12 cellular contexts compared by ENCODE assay signal in the genomic region with DNA sequence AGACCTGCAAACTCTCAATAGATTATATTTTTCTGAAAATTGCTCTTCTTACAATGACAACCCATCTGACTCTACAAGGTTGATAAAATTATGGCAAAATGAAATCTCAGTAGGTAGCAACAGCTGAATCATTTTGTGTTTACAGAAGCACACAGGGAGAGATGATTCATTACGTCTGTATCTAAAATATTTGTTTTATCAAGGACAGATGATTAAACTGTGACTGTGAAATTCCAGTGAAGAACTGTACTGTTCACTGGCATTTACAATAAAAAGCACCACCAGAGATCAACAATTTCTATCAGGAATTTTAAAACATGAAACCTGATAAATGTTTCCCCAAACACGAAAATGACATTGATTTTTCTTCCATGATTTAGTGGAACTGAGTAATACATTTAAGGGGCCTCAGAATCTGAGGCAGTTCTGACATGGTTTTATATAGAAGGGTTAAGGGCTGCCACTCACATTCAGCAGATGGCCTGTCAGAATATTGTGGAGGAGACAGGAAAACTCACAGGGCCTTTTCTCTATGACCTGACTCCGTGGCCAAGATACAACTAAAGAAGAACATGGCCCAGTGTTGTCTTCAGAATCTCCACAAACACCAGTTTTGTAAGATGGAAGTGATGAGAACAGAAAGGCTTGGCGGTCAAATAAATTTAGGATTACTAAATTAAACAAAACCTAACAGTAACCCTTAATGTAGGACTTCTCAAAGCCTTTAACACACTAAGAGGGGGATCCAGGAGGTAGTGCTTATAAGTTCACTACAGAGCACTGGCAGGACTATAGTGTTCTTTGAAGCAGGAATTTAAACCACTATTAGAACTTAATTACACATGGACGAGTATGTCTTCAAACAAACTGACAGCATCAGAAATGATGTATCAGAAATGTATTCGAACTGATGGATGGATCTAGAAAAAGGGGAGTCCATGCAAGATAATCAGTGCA. TPM values are rescaled to one million over a fixed set of nuclear protein-coding genes. Genes with fewer than 3 reads are reported as not detected.
DNase-seq lines count a peak whose midpoint lies in the region; ATAC-seq and TF ChIP-seq lines count a peak whose summit lies in the region.
"Had no signal": no experiment of that assay in that cellular context is flagged by ENCODE, and none has a peak within 500 bp of the region (broad histone marks: within the 10 kb centered on the region; RNA-seq: fewer than 3 reads in every experiment).

No MANE protein-coding gene starts in this region.

- H3K27me3 ChIP-seq in H9 (ENCODE audit: insufficient read depth, low read length), result no peaks in the 10 kb centered on the region
- no peaks in the 10 kb centered on the region for H3K27me3 ChIP-seq in CD8-positive, alpha-beta memory T cell (ENCODE audit: insufficient read depth, low read length, poor library complexity, severe bottlenecking)

- H3K9me3 Mint-ChIP-seq in H9, result no peaks in the 10 kb centered on the region
- peaks cover 0 to 2% (median 0%) of the 10 kb centered on the region in 5 donors for H3K9me3 Mint-ChIP-seq in CD8-positive, alpha-beta memory T cell
- H3K9me3 Mint-ChIP-seq: effector memory CD8-positive, alpha-beta T cell had no signal

- H3K27me3 Mint-ChIP-seq in H9 (ENCODE audit: low read depth), result no peaks in the 10 kb centered on the region
- no peaks in the 10 kb centered on the region for H3K27me3 Mint-ChIP-seq in CD8-positive, alpha-beta memory T cell
- H3K27me3 Mint-ChIP-seq: effector memory CD8-positive, alpha-beta T cell had no signal

- no peak overlapping the region for H3K27ac ChIP-seq in H9 (ENCODE audit: insufficient read length, low read depth, low read length)
- H3K27ac ChIP-seq in CD8-positive, alpha-beta memory T cell (ENCODE audit: low read depth, low read length), result no peak overlapping the region

- H3K4me2 ChIP-seq in H9 (ENCODE audit: insufficient read depth, insufficient read length, low read length), result no peak overlapping the region

- no peak overlapping the region for H2BK5ac ChIP-seq in H9 (ENCODE audit: insufficient read length, low read length)

- WGBS in H9 (ENCODE audit: extremely low coverage, insufficient read length, low lambda C conversion rate), result no CpG with 5 or more reads among the region's 6 CpGs

- H2AK5ac ChIP-seq in H9 (ENCODE audit: insufficient read length, low read length), result no peak overlapping the region

- no peaks in the 10 kb centered on the region for H3K9me3 ChIP-seq in H9 (ENCODE audit: control insufficient read depth, low read depth, low read length)
- no peaks in the 10 kb centered on the region for H3K9me3 ChIP-seq in CD8-positive, alpha-beta memory T cell (ENCODE audit: low read length)
- H3K9me3 ChIP-seq: Caco-2, HAP-1 had no signal

- H3K4me3 ChIP-seq in AG09309 (ENCODE audit: control insufficient read depth, low read depth, low read length) (no peak overlapping the region), choroid plexus epithelial cell (ENCODE audit: low read depth, low read length) (no peak overlapping the region)
- no peak overlapping the region for H3K4me3 ChIP-seq in CD8-positive, alpha-beta memory T cell (ENCODE audit: low read length)
- H3K4me3 ChIP-seq: HAP-1, skin epidermis had no signal

- no peak overlapping the region for H3K4me3 Mint-ChIP-seq in H9
- H3K4me3 Mint-ChIP-seq in CD8-positive, alpha-beta memory T cell, result no peak overlapping the region
- H3K4me3 Mint-ChIP-seq: effector memory CD8-positive, alpha-beta T cell had no signal

- H3K18ac ChIP-seq in H9 (ENCODE audit: insufficient read length, low read depth, low read length), result no peak overlapping the region

- H4K5ac ChIP-seq in H9 (ENCODE audit: insufficient read length, low read depth, low read length), result no peak overlapping the region

- H3K27ac Mint-ChIP-seq in H9, result no peak overlapping the region; a peak in 1 of 7 replicates
- peak overlapping the region in 1 of 8 donors; percentile 61 for H3K27ac Mint-ChIP-seq in CD8-positive, alpha-beta memory T cell

- no peak overlapping the region for H2BK20ac ChIP-seq in H9 (ENCODE audit: low read depth, low read length, poor library complexity, severe bottlenecking)

- CTCF ChIA-PET in CD8-positive, alpha-beta memory T cell (lab: Charles Lee), result no interaction called here

- no peak overlapping the region for H3K56ac ChIP-seq in H9 (ENCODE audit: insufficient read length, low read depth, low read length)

- DNase-seq in AG09309 (ENCODE audit: low read depth) (peak; percentile 64), LoVo (ENCODE audit: low spot score) (peak; percentile 46), choroid plexus epithelial cell (ENCODE audit: low read depth) (peak; percentile 92), kidney glomerular epithelial cell (lab: John Stamatoyannopoulos, UW) (peak; percentile 94), H9 (no peak), mesenteric fat pad (ENCODE audit: low spot score) (no peak)
- no peak for DNase-seq in CD8-positive, alpha-beta memory T cell
- DNase-seq: effector memory CD8-positive, alpha-beta T cell had no signal

- no peaks in the 10 kb centered on the region for H4K20me1 ChIP-seq in H9 (ENCODE audit: control insufficient read depth, insufficient read depth, insufficient read length)

- POLR2A ChIA-PET in CD8-positive, alpha-beta memory T cell (lab: Charles Lee), result no interaction called here

- H2AFZ ChIP-seq in H9 (ENCODE audit: low read length), result no peak overlapping the region

- no peak overlapping the region for H3K9ac ChIP-seq in H9 (ENCODE audit: extremely low read depth, insufficient read length, low read length)

- H4K8ac ChIP-seq in H9 (replicated peaks; ENCODE audit: insufficient read length, low read depth, low read length), result no peak overlapping the region

- no peaks in the 10 kb centered on the region for H3K79me1 ChIP-seq in H9 (ENCODE audit: insufficient read depth, low read depth, low read length, poor library complexity, severe bottlenecking)

- TF ChIP-seq CTCF in AG09309 (IDR thresholded peaks at IDR 0.05; ENCODE audit: control insufficient read depth, insufficient read depth, low read depth, low read length, missing control alignments) (no peak), choroid plexus epithelial cell (conservative IDR thresholded peaks at IDR 0.05; ENCODE audit: low read depth, low read length) (no peak), H9 (conservative IDR thresholded peaks at IDR 0.05) (no peak)

- H2BK120ac ChIP-seq in H9 (ENCODE audit: low read depth, low read length, poor library complexity, severe bottlenecking), result no peak overlapping the region

- H3K23me2 ChIP-seq in H9 (ENCODE audit: insufficient read length, low read depth, low read length, poor library complexity, severe bottlenecking), result no peaks in the 10 kb centered on the region

- H3K4me1 ChIP-seq in H9 (ENCODE audit: insufficient read depth, low read length), result no peaks in the 10 kb centered on the region
- no peaks in the 10 kb centered on the region for H3K4me1 ChIP-seq in CD8-positive, alpha-beta memory T cell (ENCODE audit: insufficient read depth, low read length)
- H3K4me1 ChIP-seq: HAP-1 had no signal

- H2BK15ac ChIP-seq in H9 (ENCODE audit: low read depth, low read length), result no peak overlapping the region

- H3T11ph ChIP-seq in H9 (ENCODE audit: low read length), result no peak overlapping the region

- H3K36me3 Mint-ChIP-seq in H9 (ENCODE audit: insufficient read depth in 1 of 3, low read depth in 3 of 3), result peaks cover 8 to 47% (median 31%) of the 10 kb centered on the region in 3 experiments; a peak in 6 of 7 replicates
- peaks cover 16 to 54% (median 24%) of the 10 kb centered on the region in 3 donors for H3K36me3 Mint-ChIP-seq in CD8-positive, alpha-beta memory T cell

- H3K4ac ChIP-seq in H9 (ENCODE audit: low read depth, low read length), result no peak overlapping the region

- no peak overlapping the region for H3K23ac ChIP-seq in H9 (ENCODE audit: insufficient read length, low read depth, low read length)

- H3K36me3 ChIP-seq in CD8-positive, alpha-beta memory T cell (ENCODE audit: insufficient read depth, low read length), result peaks cover 10% of the 10 kb centered on the region

- H3K4me1 Mint-ChIP-seq in H9, result no peaks in the 10 kb centered on the region
- H3K4me1 Mint-ChIP-seq in CD8-positive, alpha-beta memory T cell, result no peaks in the 10 kb centered on the region

- H3K79me2 ChIP-seq in H9 (ENCODE audit: insufficient read depth, low read length), result no peaks in the 10 kb centered on the region

- no peak overlapping the region for H3K14ac ChIP-seq in H9 (ENCODE audit: insufficient read depth, low read length)

- no peak overlapping the region for H2BK12ac ChIP-seq in H9 (ENCODE audit: insufficient read length, low read depth, low read length)

- no peak overlapping the region for H4K91ac ChIP-seq in H9 (ENCODE audit: insufficient read length, low read depth, low read length)

- ATAC-seq in HG02870 (IDR thresholded peaks at IDR 0.05; ENCODE audit: unreplicated experiment), result no peak
- ATAC-seq: effector memory CD8-positive, alpha-beta T cell had no signal

RNA-seq across cellular contexts. Expression of a gene that starts 25.9 kb away (rescaled TPM):
- total RNA-seq in H9 (2021), result 27.8 and 30.2 TPM in 2 replicates
- 10 to 100 TPM; 38.5 to 43.3 TPM for total RNA-seq in CD8-positive, alpha-beta memory T cell
- 8.9 TPM for polyA plus RNA-seq in CD8-positive, alpha-beta memory T cell
- 6.6 TPM for total RNA-seq in mesenteric fat pad

Comparison
In these comparisons a context has a peak if more than half of its experiments do, and no peak if none do; other contexts are left out.
1. DNase-seq: peak in AG09309 (single experiment), LoVo (single experiment), choroid plexus epithelial cell (single experiment) and kidney glomerular epithelial cell (single experiment); none in H9 (single experiment), CD8-positive, alpha-beta memory T cell (0 of 5) and mesenteric fat pad (single experiment).